Comparison of ENCODE assay signal across 17 cellular contexts in genomic region chr18:9029131-9029530, GRCh38.
DNase-seq lines count a peak whose midpoint lies in the region; ATAC-seq, FAIRE-seq and TF ChIP-seq lines count a peak whose summit lies in the region.
"Had no signal": no experiment of that assay in that cellular context is flagged by ENCODE, and none has a peak within 500 bp of the region (broad histone marks: within the 10 kb centered on the region; RNA-seq: fewer than 3 reads in every experiment).

No MANE protein-coding gene starts in this region.

- H3K4me3 ChIP-seq in astrocyte (ENCODE audit: insufficient read depth, low read depth, low read length) (no peak overlapping the region), osteoblast (ENCODE audit: insufficient read depth, low read length) (no peak overlapping the region)

- no peaks in the 10 kb centered on the region for H3K4me1 ChIP-seq in astrocyte (ENCODE audit: insufficient read depth, low read length)
- H3K4me1 ChIP-seq in osteoblast (ENCODE audit: insufficient read depth, low read length): peaks cover 13% of the 10 kb centered on the region

- CTCF ChIA-PET in activated CD8-positive, alpha-beta T cell treated with anti-CD3 and anti-CD28 coated beads for 36 hours (lab: Charles Lee): no interaction called here

- H3K4me3 Mint-ChIP-seq in astrocyte (ENCODE audit: unreplicated experiment): no peak overlapping the region
- no peak overlapping the region for H3K4me3 Mint-ChIP-seq in natural killer cell treated with Interleukin-12 subunit alpha and Interleukin-12 subunit beta and Interleukin-15 and Interleukin-18, amount 100 ng/mL, for 72 hours
- H3K4me3 Mint-ChIP-seq in activated CD8-positive, alpha-beta T cell treated with anti-CD3 and anti-CD28 coated beads for 36 hours: no peak overlapping the region
- H3K4me3 Mint-ChIP-seq: CD4-positive, CD25-positive, alpha-beta regulatory T cell; H9 had no signal

- no peak overlapping the region for H3K27ac ChIP-seq in astrocyte (ENCODE audit: low read depth, low read length)
- H3K27ac ChIP-seq in osteoblast (ENCODE audit: low read depth, low read length): no peak overlapping the region
- H3K27ac ChIP-seq: HL-60, RWPE1 had no signal

- no peak for ATAC-seq in natural killer cell treated with Interleukin-12 subunit alpha and Interleukin-12 subunit beta and Interleukin-15 and Interleukin-18, amount 100 ng/mL, for 72 hours
- ATAC-seq in activated CD8-positive, alpha-beta T cell treated with anti-CD3 and anti-CD28 coated beads for 36 hours: no peak

- H3K27me3 ChIP-seq in astrocyte (ENCODE audit: insufficient read depth, low read length) (no peaks in the 10 kb centered on the region), osteoblast (ENCODE audit: insufficient read depth, low read length) (no peaks in the 10 kb centered on the region)

- H3K79me2 ChIP-seq in astrocyte (ENCODE audit: insufficient read depth, low read length) (no peaks in the 10 kb centered on the region), osteoblast (ENCODE audit: insufficient read depth, low read length) (no peaks in the 10 kb centered on the region)

- POLR2A ChIA-PET in activated CD8-positive, alpha-beta T cell treated with anti-CD3 and anti-CD28 coated beads for 36 hours (lab: Charles Lee): no interaction called here

- peaks cover 4% of the 10 kb centered on the region for H3K36me3 Mint-ChIP-seq in astrocyte (ENCODE audit: low read depth, unreplicated experiment)
- no peaks in the 10 kb centered on the region for H3K36me3 Mint-ChIP-seq in natural killer cell treated with Interleukin-12 subunit alpha and Interleukin-12 subunit beta and Interleukin-15 and Interleukin-18, amount 100 ng/mL, for 72 hours
- H3K36me3 Mint-ChIP-seq in activated CD8-positive, alpha-beta T cell treated with anti-CD3 and anti-CD28 coated beads for 36 hours (ENCODE audit: low read depth): no peaks in the 10 kb centered on the region
- H3K36me3 Mint-ChIP-seq: CD4-positive, CD25-positive, alpha-beta regulatory T cell had no signal

- no peaks in the 10 kb centered on the region for H3K36me3 ChIP-seq in astrocyte (ENCODE audit: insufficient read depth, low read length)
- no peaks in the 10 kb centered on the region for H3K36me3 ChIP-seq in osteoblast (ENCODE audit: insufficient read depth, low read length)

- DNase-seq in AG20443 (ENCODE audit: low spot score) (peak; percentile 50), astrocyte (ENCODE audit: low read depth) (peak; percentile 64), fibroblast of peridontal ligament (ENCODE audit: extremely low read depth) (peak; percentile 18), osteoblast (ENCODE audit: insufficient read length, low spot score, missing footprints) (no peak), mesenteric fat pad (ENCODE audit: low spot score) (no peak), occipital lobe (lab: John Stamatoyannopoulos, UW) (no peak)
- no peak for DNase-seq in natural killer cell treated with Interleukin-12 subunit alpha and Interleukin-12 subunit beta and Interleukin-15 and Interleukin-18, amount 100 ng/mL, for 72 hours (ENCODE audit: low spot score)
- DNase-seq in activated CD8-positive, alpha-beta T cell treated with anti-CD3 and anti-CD28 coated beads for 36 hours: no peak
- DNase-seq: CD4-positive, CD25-positive, alpha-beta regulatory T cell; DMS53; H9; NCI-H187; NCI-H446 treated with DMSO at 0.1 percent for 48 hours had no signal

- no peaks in the 10 kb centered on the region for H3K9me3 Mint-ChIP-seq in astrocyte (ENCODE audit: unreplicated experiment)
- no peaks in the 10 kb centered on the region for H3K9me3 Mint-ChIP-seq in natural killer cell treated with Interleukin-12 subunit alpha and Interleukin-12 subunit beta and Interleukin-15 and Interleukin-18, amount 100 ng/mL, for 72 hours
- H3K9me3 Mint-ChIP-seq in activated CD8-positive, alpha-beta T cell treated with anti-CD3 and anti-CD28 coated beads for 36 hours: no peaks in the 10 kb centered on the region
- H3K9me3 Mint-ChIP-seq: H9 had no signal

- no peak overlapping the region for H3K9ac ChIP-seq in astrocyte (ENCODE audit: low read length)

- H2AFZ ChIP-seq in astrocyte (ENCODE audit: low read depth, low read length): no peak overlapping the region
- peak overlapping the region; percentile 42 for H2AFZ ChIP-seq in osteoblast (ENCODE audit: low read length)

- FAIRE-seq in astrocyte (lab: Jason Lieb, UNC): peak; percentile 56
- FAIRE-seq: GM19239, HTR-8/SVneo had no signal

- H3K9me3 ChIP-seq in astrocyte (ENCODE audit: insufficient read depth, low read depth, low read length): no peaks in the 10 kb centered on the region
- H3K9me3 ChIP-seq in osteoblast (ENCODE audit: low read depth, low read length): no peaks in the 10 kb centered on the region

- intact Hi-C loops in activated CD8-positive, alpha-beta T cell treated with anti-CD3 and anti-CD28 coated beads for 36 hours (cut with micrococcal nuclease): no loop called here

- TF ChIP-seq CTCF in astrocyte (IDR thresholded peaks at IDR 0.05; ENCODE audit: insufficient read depth, low read depth, low read length) (no peak), osteoblast (IDR thresholded peaks at IDR 0.05; ENCODE audit: extremely low read depth, low read depth, low read length) (no peak)
- TF ChIP-seq CTCF in activated CD8-positive, alpha-beta T cell treated with anti-CD3 and anti-CD28 coated beads for 36 hours (IDR thresholded peaks at IDR 0.05): no peak

- peaks cover 7% of the 10 kb centered on the region for H3K4me1 Mint-ChIP-seq in astrocyte (ENCODE audit: low read depth, unreplicated experiment)
- H3K4me1 Mint-ChIP-seq in natural killer cell treated with Interleukin-12 subunit alpha and Interleukin-12 subunit beta and Interleukin-15 and Interleukin-18, amount 100 ng/mL, for 72 hours (ENCODE audit: low read depth in 2 of 2): no peaks in the 10 kb centered on the region
- no peaks in the 10 kb centered on the region for H3K4me1 Mint-ChIP-seq in activated CD8-positive, alpha-beta T cell treated with anti-CD3 and anti-CD28 coated beads for 36 hours (ENCODE audit: low read depth)
- H3K4me1 Mint-ChIP-seq: H9 had no signal

- H3K27ac Mint-ChIP-seq in astrocyte (ENCODE audit: unreplicated experiment): peak overlapping the region; percentile 96
- H3K27ac Mint-ChIP-seq in natural killer cell treated with Interleukin-12 subunit alpha and Interleukin-12 subunit beta and Interleukin-15 and Interleukin-18, amount 100 ng/mL, for 72 hours: no peak overlapping the region
- no peak overlapping the region for H3K27ac Mint-ChIP-seq in activated CD8-positive, alpha-beta T cell treated with anti-CD3 and anti-CD28 coated beads for 36 hours
- H3K27ac Mint-ChIP-seq: CD4-positive, CD25-positive, alpha-beta regulatory T cell; H9 had no signal

- H3K4me2 ChIP-seq in astrocyte (ENCODE audit: low read length): no peak overlapping the region
- no peak overlapping the region for H3K4me2 ChIP-seq in osteoblast (ENCODE audit: insufficient read depth, low read length)

- peaks cover 2% of the 10 kb centered on the region for H3K27me3 Mint-ChIP-seq in astrocyte (ENCODE audit: low read depth, unreplicated experiment)
- peaks cover 19 to 25% of the 10 kb centered on the region in 2 donors for H3K27me3 Mint-ChIP-seq in natural killer cell treated with Interleukin-12 subunit alpha and Interleukin-12 subunit beta and Interleukin-15 and Interleukin-18, amount 100 ng/mL, for 72 hours
- H3K27me3 Mint-ChIP-seq in activated CD8-positive, alpha-beta T cell treated with anti-CD3 and anti-CD28 coated beads for 36 hours: peaks cover 5% of the 10 kb centered on the region

- H4K20me1 ChIP-seq in astrocyte (ENCODE audit: insufficient read depth, low read length) (no peaks in the 10 kb centered on the region), osteoblast (ENCODE audit: insufficient read depth, low read length) (no peaks in the 10 kb centered on the region)

Comparison
In these comparisons a context has a peak if more than half of its experiments do, and no peak if none do; other contexts are left out.
1. DNase-seq: peak in AG20443 (single experiment), astrocyte (single experiment) and fibroblast of peridontal ligament (single experiment); none in osteoblast (single experiment), mesenteric fat pad (single experiment), natural killer cell treated with Interleukin-12 subunit alpha and Interleukin-12 subunit beta and Interleukin-15 and Interleukin-18, amount 100 ng/mL, for 72 hours (single experiment), occipital lobe (single experiment) and activated CD8-positive, alpha-beta T cell treated with anti-CD3 and anti-CD28 coated beads for 36 hours (single experiment).